ENCODE assay signal across 10 cellular contexts in genomic region chr3:46934508-46935167, GRCh38. TPM values are rescaled to one million over a fixed set of nuclear protein-coding genes. Genes with fewer than 3 reads are reported as not detected.
A peak's percentile ranks its signal among the peaks of the same experiment; 100 is the strongest.
DNase-seq lines count a peak whose midpoint lies in the region; ATAC-seq, FAIRE-seq and TF ChIP-seq lines count a peak whose summit lies in the region.
"Had no signal": no experiment of that assay in that cellular context is flagged by ENCODE, and none has a peak within 500 bp of the region (broad histone marks: within the 10 kb centered on the region; RNA-seq: fewer than 3 reads in every experiment).

No MANE protein-coding gene starts in this region.

- H2AFZ ChIP-seq in IMR-90 (replicated peaks; ENCODE audit: low read length, poor library complexity) (no peak overlapping the region), K562 (ENCODE audit: low read depth, low read length) (no peak overlapping the region)

- no peak for TF ChIP-seq CTCF in IMR-90 (conservative IDR thresholded peaks at IDR 0.05; ENCODE audit: low read depth, low read length)
- no peak for TF ChIP-seq CTCF in K562 (IDR thresholded peaks at IDR 0.05 in 2 of 3, conservative IDR thresholded peaks at IDR 0.05 in 1 of 3; ENCODE audit: insufficient read depth in 2 of 3, low read depth in 1 of 3, low read length in 3 of 3)

- no peak for TF ChIP-seq RAD21 in IMR-90 (IDR thresholded peaks at IDR 0.05; ENCODE audit: low read length)
- no peak for TF ChIP-seq RAD21 in K562 (CRISPR knock-in tag; conservative IDR thresholded peaks at IDR 0.05 in 1 of 2, IDR thresholded peaks at IDR 0.05 in 1 of 2)

- TF ChIP-seq EP300 in K562 (IDR thresholded peaks at IDR 0.05; ENCODE audit: low read length), result no peak

- peaks cover 44 to 97% of the 10 kb centered on the region in 2 experiments for H3K79me1 ChIP-seq in IMR-90 (ENCODE audit: low read depth in 1 of 2, low read length in 2 of 2)

- H3K9ac ChIP-seq in IMR-90 (ENCODE audit: low read depth, low read length), result no peak overlapping the region
- peak overlapping the region in 1 of 2 experiments; percentile 54; a peak in 1 of 4 replicates for H3K9ac ChIP-seq in K562 (ENCODE audit: insufficient read depth in 1 of 2, low read depth in 2 of 2, low read length in 2 of 2)
- H3K9ac ChIP-seq in subcutaneous abdominal adipose tissue (ENCODE audit: low read length in 5 of 5), result peak overlapping the region in 1 of 5 donors; percentile 37

- no TSS peak for BruUV-seq in IMR-90 (replicated peaks; lab: Mats Ljungman, UMichigan)
- BruUV-seq in K562 (replicated peaks; lab: Mats Ljungman, UMichigan), result no TSS peak

- no peak overlapping the region for H3K4me3 ChIP-seq in IMR-90 (ENCODE audit: insufficient read depth, low read depth, low read length)
- no peak overlapping the region for H3K4me3 ChIP-seq in K562
- no peak overlapping the region for H3K4me3 ChIP-seq in subcutaneous abdominal adipose tissue (ENCODE audit: low read depth in 1 of 5, low read length in 5 of 5)

- H3K9me1 ChIP-seq in IMR-90 (ENCODE audit: insufficient read depth, low read length), result peaks cover 55% of the 10 kb centered on the region
- H3K9me1 ChIP-seq in K562 (ENCODE audit: control insufficient read depth, insufficient read depth, low read length), result peaks cover 12% of the 10 kb centered on the region

- H3K27ac ChIP-seq in IMR-90 (ENCODE audit: insufficient read depth, low read length), result peak overlapping the region; percentile 91
- H3K27ac ChIP-seq in K562 (ENCODE audit: extremely low read depth, low read depth, low read length), result peak overlapping the region; percentile 42; the same call in 1 of the 3 replicates
- peak overlapping the region; percentile 76 for H3K27ac ChIP-seq in subcutaneous abdominal adipose tissue (ENCODE audit: low read depth, low read length)

- 90% methylated on average over 6 of the region's 8 CpGs; no CpG with 5 or more reads in 1 of the 2 experiments for WGBS in IMR-90 (ENCODE audit: extremely low coverage in 2 of 2, insufficient read length in 1 of 2), 2 experiments
- WGBS in K562 (ENCODE audit: insufficient coverage, low coverage, missing lambda C conversion rate), result 91% methylated on average over 8 of the region's 8 CpGs

- peak overlapping the region; percentile 28; the same call in 1 of the 2 replicates for H3K4me2 ChIP-seq in IMR-90 (ENCODE audit: low read depth, low read length)
- no peak overlapping the region for H3K4me2 ChIP-seq in K562 (ENCODE audit: insufficient read depth, low read length)

- in situ Hi-C loops in IMR-90 (cut with MboI; ENCODE audit: low sequenced_read_pairs), result no loop called here
- in situ Hi-C loops in K562 (cut with MboI), result no loop called here

- peak overlapping the region; percentile 99 for H2AK5ac ChIP-seq in IMR-90 (ENCODE audit: low read depth, low read length)

- POLR2A ChIA-PET in IMR-90 (lab: Charles Lee; ENCODE audit: unreplicated experiment) (no interaction called here), K562 (lab: Yijun Ruan, JAX) (interaction anchor here (0.6 to 2.4 kb wide), 11 partner anchors 9 to 61 kb away, joined by 3 to 14 read pairs (median 5); partner anchors contain the start of gene NBEAL2)

- peak overlapping the region; percentile 82 for H3K14ac ChIP-seq in IMR-90 (replicated peaks; ENCODE audit: low read depth, low read length)

- H3K23ac ChIP-seq in IMR-90 (ENCODE audit: low read depth, low read length), result peak overlapping the region; percentile 74

- no peaks in the 10 kb centered on the region for H3K9me3 ChIP-seq in IMR-90 (ENCODE audit: control insufficient read depth, insufficient read depth, low read length)
- no peaks in the 10 kb centered on the region for H3K9me3 ChIP-seq in K562 (replicated peaks; ENCODE audit: control insufficient read depth, insufficient read depth, low read depth, low read length)
- H3K9me3 ChIP-seq in subcutaneous abdominal adipose tissue (ENCODE audit: control insufficient read depth in 5 of 5, low read length in 5 of 5), result no peaks in the 10 kb centered on the region

- H3K27me3 ChIP-seq in IMR-90 (ENCODE audit: control insufficient read depth, insufficient read depth, low read length) (no peaks in the 10 kb centered on the region), K562 (ENCODE audit: control insufficient read depth in 2 of 2, insufficient read depth in 2 of 2, low read length in 2 of 2) (no peaks in the 10 kb centered on the region), subcutaneous abdominal adipose tissue (ENCODE audit: control insufficient read depth in 5 of 5, insufficient read depth in 4 of 5, low read length in 5 of 5) (no peaks in the 10 kb centered on the region)

- peak overlapping the region; percentile 88 for H2BK5ac ChIP-seq in IMR-90 (ENCODE audit: low read depth, low read length, poor library complexity, severe bottlenecking)

- peaks cover 94% of the 10 kb centered on the region for H3K79me2 ChIP-seq in K562 (ENCODE audit: control insufficient read depth, insufficient read depth, low read length)

- H2BK20ac ChIP-seq in IMR-90 (ENCODE audit: low read depth, low read length), result peak overlapping the region; percentile 44

- H2AK9ac ChIP-seq in IMR-90 (replicated peaks; ENCODE audit: low read depth, low read length, poor library complexity), result peak overlapping the region; percentile 79

- CTCF ChIA-PET in IMR-90 (lab: Yijun Ruan, JAX) (interaction anchor here (0.6 to 1.9 kb wide), 5 partner anchors 10 to 35 kb away, joined by 3 to 5 read pairs (median 4); no protein-coding TSS in a partner anchor), K562 (lab: Yijun Ruan, JAX; ENCODE audit: low intra/inter-chr PET ratio) (no interaction called here)

- peak overlapping the region; percentile 72 for H4K5ac ChIP-seq in IMR-90 (ENCODE audit: low read depth, low read length)

- peak; percentile 54 for FAIRE-seq in K562 (lab: Jason Lieb, UNC)

- DNase-seq in IMR-90 (no peak), K562 (ENCODE audit: extremely low read depth in 1 of 4, low spot score in 3 of 4) (no peak), kidney tubule cell (ENCODE audit: low spot score) (peak; percentile 75), activated gamma-delta T cell (lab: John Stamatoyannopoulos, UW) (no peak)
- DNase-seq in activated effector memory CD4-positive, alpha-beta T cell treated with Interleukin-2 at 50 U/mL for 16 hours, result no peak
- DNase-seq: activated T-cell treated with anti-CD3 and anti-CD28 coated beads, Interleukin-2, amount 50 U/mL, for 4 hours; NCI-H2107 had no signal

- peak overlapping the region; percentile 97 for H3K4ac ChIP-seq in IMR-90 (ENCODE audit: low read depth, low read length)

- H3K4me1 ChIP-seq in IMR-90 (ENCODE audit: control insufficient read depth, insufficient read depth, low read length) (peaks cover 56% of the 10 kb centered on the region), K562 (replicated peaks in 1 of 2; ENCODE audit: control insufficient read depth in 2 of 2, insufficient read depth in 2 of 2, low read length in 2 of 2) (peaks cover 39 to 40% of the 10 kb centered on the region in 2 experiments), subcutaneous abdominal adipose tissue (ENCODE audit: control insufficient read depth in 5 of 5, insufficient read depth in 5 of 5, low read length in 5 of 5) (peaks cover 39 to 75% (median 73%) of the 10 kb centered on the region in 5 donors)

- TF ChIP-seq POLR2A in IMR-90 (IDR thresholded peaks at IDR 0.05; ENCODE audit: low read depth, low read length), result no peak
- TF ChIP-seq POLR2A in K562 (conservative IDR thresholded peaks at IDR 0.05), result peak; percentile 6; the same call in 1 of the 2 replicates
- TF ChIP-seq POLR2A in GM18505 (IDR thresholded peaks at IDR 0.05; ENCODE audit: borderline replicate concordance, extremely low read depth, insufficient read depth, insufficient read length), result no peak

- H4K91ac ChIP-seq in IMR-90 (ENCODE audit: insufficient read depth, low read depth, low read length), result peak overlapping the region; percentile 82

- dilution Hi-C loops in IMR-90 (cut with HindIII; ENCODE audit: low sequenced_read_pairs, unreplicated experiment), result no loop called here

- H2BK120ac ChIP-seq in IMR-90 (ENCODE audit: low read depth, low read length), result peak overlapping the region; percentile 46

- ATAC-seq in IMR-90 (ENCODE audit: low read depth) (no peak), K562 (no peak), GM18505 (IDR thresholded peaks at IDR 0.05; ENCODE audit: unreplicated experiment) (no peak), HG02759 (IDR thresholded peaks at IDR 0.05; ENCODE audit: unreplicated experiment) (no peak)

- peak overlapping the region; percentile 36 to 90 for H4K8ac ChIP-seq in IMR-90 (ENCODE audit: low read depth in 2 of 2, low read length in 2 of 2)

- H3K36me3 ChIP-seq in IMR-90 (ENCODE audit: control insufficient read depth, insufficient read depth, low read length) (peaks cover 18% of the 10 kb centered on the region), K562 (ENCODE audit: control insufficient read depth, insufficient read depth, low read length) (peaks cover 78% of the 10 kb centered on the region), subcutaneous abdominal adipose tissue (ENCODE audit: control insufficient read depth in 5 of 5, insufficient read depth in 5 of 5, low read length in 5 of 5) (peaks cover 0 to 35% (median 25%) of the 10 kb centered on the region in 5 donors)

- peak overlapping the region; percentile 90; the same call in 2 of the 3 replicates for H2BK15ac ChIP-seq in IMR-90 (ENCODE audit: low read depth, low read length)

- H4K20me1 ChIP-seq in IMR-90 (ENCODE audit: insufficient read depth, low read length), result peaks cover 49% of the 10 kb centered on the region
- H4K20me1 ChIP-seq in K562 (replicated peaks; ENCODE audit: control insufficient read depth, insufficient read depth, low read length), result peaks cover 38% of the 10 kb centered on the region

- intact Hi-C loops in IMR-90 (cut with micrococcal nuclease), result loop anchor here (2.0 to 10.0 kb wide), 2 partner anchors 42 to 230 kb away; partner anchors contain the start of genes CCDC12 and SETD2
- intact Hi-C loops in K562 (cut with micrococcal nuclease), result loop anchor here (5.0 kb wide), 1 partner anchor 43 kb away; the partner anchor contains the start of genes CCDC12 and NBEAL2

- H3K18ac ChIP-seq in IMR-90 (ENCODE audit: low read depth, low read length), result peak overlapping the region; percentile 83

- H3K56ac ChIP-seq in IMR-90 (ENCODE audit: extremely low read depth, insufficient read depth, low read length), result no peak overlapping the region

RNA-seq across cellular contexts. Expression of gene CCDC12, which starts 41.9 kb away (rescaled TPM):
- total RNA-seq in IMR-90 (2012; rRNA removed) (15.2 and 21.7 TPM in 2 replicates), K562 (2014; rRNA removed) (99.0 and 101 TPM in 2 replicates), K562 (2014; rRNA removed; fragmentation: Illumina TruSeq; extraction: Trizol) (44.4 and 63.0 TPM in 2 replicates), K562 (2015; rRNA removed; fragmentation: Illumina TruSeq; extraction: Trizol) (104 and 115 TPM in 2 replicates), K562 (2021) (75.2 and 86.9 TPM in 2 replicates)
- polyA plus RNA-seq in IMR-90 (2012; rRNA removed) (35.1 and 41.7 TPM in 2 replicates), K562 (2011; rRNA removed) (47.8 and 54.0 TPM in 2 replicates), K562 (2014; fragmentation: Illumina TruSeq; extraction: Trizol) (105 and 127 TPM in 2 replicates), K562 (2014; fragmentation: Nextera tagmentation; extraction: Ambion mirVana) (10 to 100 TPM in 1 of 2 experiments, 1 to 10 TPM in 1; 8.9 to 20.9 TPM), K562 (2014; rRNA removed) (100 and 201 TPM in 2 replicates)
- polyA plus RNA-seq in IMR-90 (2012; cell fraction: cytosol; rRNA removed), result 43.9 and 71.8 TPM in 2 replicates
- 52.4 and 55.2 TPM in 2 replicates for polyA plus RNA-seq in IMR-90 (2012; cell fraction: nucleus; rRNA removed; ENCODE audit: low replicate concordance)
- total RNA-seq in K562 (2011; cell fraction: chromatin; rRNA removed; ENCODE audit: low replicate concordance), result 140 and 232 TPM in 2 replicates
- 143 and 148 TPM in 2 replicates for total RNA-seq in K562 (2011; cell fraction: nucleolus; rRNA removed)
- total RNA-seq in K562 (2011; cell fraction: nucleoplasm; rRNA removed), result 188 and 262 TPM in 2 replicates
- polyA plus RNA-seq in K562 (2011; cell fraction: cytosol; rRNA removed), result 53.0 and 53.5 TPM in 2 replicates
- 82.0 and 85.3 TPM in 2 replicates for polyA plus RNA-seq in K562 (2011; cell fraction: nucleus; rRNA removed)
- 77.1 and 114 TPM in 2 replicates for polyA plus RNA-seq in K562 (2012)
- 50.3 and 53.4 TPM in 2 replicates for polyA minus RNA-seq in K562 (2011; rRNA and poly(A)+ RNA removed)
- 17.4 and 21.1 TPM in 2 replicates for polyA minus RNA-seq in K562 (2011; cell fraction: cytosol; rRNA and poly(A)+ RNA removed)
- polyA minus RNA-seq in K562 (2011; cell fraction: nucleus; rRNA and poly(A)+ RNA removed), result 81.3 and 87.3 TPM in 2 replicates

RNA-seq across cellular contexts. Expression of gene NBEAL2, which starts 44.8 kb away (rescaled TPM):
- total RNA-seq in IMR-90 (2012; rRNA removed), result 2.2 TPM in 2 replicates
- polyA plus RNA-seq in IMR-90 (2012; rRNA removed), result 11.7 and 12.5 TPM in 2 replicates
- polyA plus RNA-seq in IMR-90 (2012; cell fraction: cytosol; rRNA removed), result 5.6 and 8.2 TPM in 2 replicates
- polyA plus RNA-seq in IMR-90 (2012; cell fraction: nucleus; rRNA removed; ENCODE audit: low replicate concordance), result 80.3 and 267 TPM in 2 replicates
- total RNA-seq in K562 (2011; cell fraction: chromatin; rRNA removed; ENCODE audit: low replicate concordance), result 322 and 1,090 TPM in 2 replicates
- 555 and 597 TPM in 2 replicates for total RNA-seq in K562 (2011; cell fraction: nucleolus; rRNA removed)
- total RNA-seq in K562 (2011; cell fraction: nucleoplasm; rRNA removed), result 365 and 370 TPM in 2 replicates
- total RNA-seq in K562 (2014; rRNA removed), result 41.3 and 45.2 TPM in 2 replicates
- 12.3 and 16.0 TPM in 2 replicates for total RNA-seq in K562 (2014; rRNA removed; fragmentation: Illumina TruSeq; extraction: Trizol)
- total RNA-seq in K562 (2015; rRNA removed; fragmentation: Illumina TruSeq; extraction: Trizol), result 23.7 and 23.9 TPM in 2 replicates
- 89.3 and 114 TPM in 2 replicates for total RNA-seq in K562 (2021)
- polyA plus RNA-seq in K562 (2011; rRNA removed), result 29.6 and 50.4 TPM in 2 replicates
- 25.6 and 45.5 TPM in 2 replicates for polyA plus RNA-seq in K562 (2011; cell fraction: cytosol; rRNA removed)
- polyA plus RNA-seq in K562 (2011; cell fraction: nucleus; rRNA removed), result 557 and 843 TPM in 2 replicates
- polyA plus RNA-seq in K562 (2012), result 66.4 and 174 TPM in 2 replicates
- 46.4 and 62.1 TPM in 2 replicates for polyA plus RNA-seq in K562 (2014; fragmentation: Illumina TruSeq; extraction: Trizol)
- under 1 TPM; 0.06 to 0.24 TPM for polyA plus RNA-seq in K562 (2014; fragmentation: Nextera tagmentation; extraction: Ambion mirVana)
- polyA plus RNA-seq in K562 (2014; rRNA removed), result 67.5 and 85.5 TPM in 2 replicates
- 8.6 and 16.8 TPM in 2 replicates for polyA minus RNA-seq in K562 (2011; rRNA and poly(A)+ RNA removed)
- polyA minus RNA-seq in K562 (2011; cell fraction: cytosol; rRNA and poly(A)+ RNA removed), result 23.5 and 26.4 TPM in 2 replicates
- polyA minus RNA-seq in K562 (2011; cell fraction: nucleus; rRNA and poly(A)+ RNA removed), result 104 and 118 TPM in 2 replicates

RNA-seq across cellular contexts. Expression of gene PTH1R, which starts 57.1 kb away (rescaled TPM):
- total RNA-seq in IMR-90 (2012; rRNA removed) (under 0.01 and 0.18 TPM in 2 replicates), K562 (2014; rRNA removed) (not detected in 2 replicates), K562 (2014; rRNA removed; fragmentation: Illumina TruSeq; extraction: Trizol) (not detected in 2 replicates), K562 (2015; rRNA removed; fragmentation: Illumina TruSeq; extraction: Trizol) (not detected in 2 replicates), K562 (2021) (not detected in 2 replicates)
- polyA plus RNA-seq in IMR-90 (2012; rRNA removed) (0.15 and 0.56 TPM in 2 replicates), K562 (2011; rRNA removed) (not detected in 2 replicates), K562 (2014; fragmentation: Illumina TruSeq; extraction: Trizol) (not detected in 2 replicates), K562 (2014; fragmentation: Nextera tagmentation; extraction: Ambion mirVana) (not detected), K562 (2014; rRNA removed) (not detected in 2 replicates)
- 0.24 and 0.28 TPM in 2 replicates for polyA plus RNA-seq in IMR-90 (2012; cell fraction: cytosol; rRNA removed)
- 0.23 and 0.77 TPM in 2 replicates for polyA plus RNA-seq in IMR-90 (2012; cell fraction: nucleus; rRNA removed; ENCODE audit: low replicate concordance)
- total RNA-seq in K562 (2011; cell fraction: chromatin; rRNA removed; ENCODE audit: low replicate concordance), result not detected in 2 replicates
- not detected in 2 replicates for total RNA-seq in K562 (2011; cell fraction: nucleolus; rRNA removed)
- not detected in 2 replicates for total RNA-seq in K562 (2011; cell fraction: nucleoplasm; rRNA removed)
- not detected in 2 replicates for polyA plus RNA-seq in K562 (2011; cell fraction: cytosol; rRNA removed)
- polyA plus RNA-seq in K562 (2011; cell fraction: nucleus; rRNA removed), result not detected in 2 replicates
- polyA plus RNA-seq in K562 (2012), result not detected in 2 replicates
- polyA minus RNA-seq in K562 (2011; rRNA and poly(A)+ RNA removed), result not detected in 2 replicates
- polyA minus RNA-seq in K562 (2011; cell fraction: cytosol; rRNA and poly(A)+ RNA removed), result not detected in 2 replicates
- not detected in 2 replicates for polyA minus RNA-seq in K562 (2011; cell fraction: nucleus; rRNA and poly(A)+ RNA removed)
- total RNA-seq: activated T-cell treated with anti-CD3 and anti-CD28 coated beads, Interleukin-2, amount 50 U/mL, for 4 hours had no signal
